Comparison of ENCODE assay signal across 1 cellular context in genomic region chr20:10622657-10623418, GRCh38.
TF ChIP-seq lines count a peak whose summit lies in the region.

No MANE protein-coding gene starts in this region.

TF ChIP-seq in GM12878, 131 proteins besides CTCF, POLR2A, EP300 and RAD21 (continued from another document):
- TF ChIP-seq, protein P1, sequence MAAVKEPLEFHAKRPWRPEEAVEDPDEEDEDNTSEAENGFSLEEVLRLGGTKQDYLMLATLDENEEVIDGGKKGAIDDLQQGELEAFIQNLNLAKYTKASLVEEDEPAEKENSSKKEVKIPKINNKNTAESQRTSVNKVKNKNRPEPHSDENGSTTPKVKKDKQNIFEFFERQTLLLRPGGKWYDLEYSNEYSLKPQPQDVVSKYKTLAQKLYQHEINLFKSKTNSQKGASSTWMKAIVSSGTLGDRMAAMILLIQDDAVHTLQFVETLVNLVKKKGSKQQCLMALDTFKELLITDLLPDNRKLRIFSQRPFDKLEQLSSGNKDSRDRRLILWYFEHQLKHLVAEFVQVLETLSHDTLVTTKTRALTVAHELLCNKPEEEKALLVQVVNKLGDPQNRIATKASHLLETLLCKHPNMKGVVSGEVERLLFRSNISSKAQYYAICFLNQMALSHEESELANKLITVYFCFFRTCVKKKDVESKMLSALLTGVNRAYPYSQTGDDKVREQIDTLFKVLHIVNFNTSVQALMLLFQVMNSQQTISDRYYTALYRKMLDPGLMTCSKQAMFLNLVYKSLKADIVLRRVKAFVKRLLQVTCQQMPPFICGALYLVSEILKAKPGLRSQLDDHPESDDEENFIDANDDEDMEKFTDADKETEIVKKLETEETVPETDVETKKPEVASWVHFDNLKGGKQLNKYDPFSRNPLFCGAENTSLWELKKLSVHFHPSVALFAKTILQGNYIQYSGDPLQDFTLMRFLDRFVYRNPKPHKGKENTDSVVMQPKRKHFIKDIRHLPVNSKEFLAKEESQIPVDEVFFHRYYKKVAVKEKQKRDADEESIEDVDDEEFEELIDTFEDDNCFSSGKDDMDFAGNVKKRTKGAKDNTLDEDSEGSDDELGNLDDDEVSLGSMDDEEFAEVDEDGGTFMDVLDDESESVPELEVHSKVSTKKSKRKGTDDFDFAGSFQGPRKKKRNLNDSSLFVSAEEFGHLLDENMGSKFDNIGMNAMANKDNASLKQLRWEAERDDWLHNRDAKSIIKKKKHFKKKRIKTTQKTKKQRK (IDR thresholded peaks at IDR 0.05; ENCODE audit: low read depth, low read length), result no peak
- TF ChIP-seq STAT1 (conservative IDR thresholded peaks at IDR 0.05) (no peak), ASH2L (IDR thresholded peaks at IDR 0.05; ENCODE audit: borderline replicate concordance, low read depth) (no peak), TCF7 (IDR thresholded peaks at IDR 0.05; ENCODE audit: borderline replicate concordance) (no peak)
